In genomic region chr3:149658444-149659172, GRCh38 we compare ENCODE assay signal across 8 cellular contexts. TPM values are rescaled to one million over a fixed set of nuclear protein-coding genes. Genes with fewer than 3 reads are reported as not detected.
DNase-seq lines count a peak whose midpoint lies in the region; ATAC-seq and TF ChIP-seq lines count a peak whose summit lies in the region.

No MANE protein-coding gene starts in this region.

- peak overlapping the region; percentile 73 for H3K27ac Mint-ChIP-seq in activated T-helper 2 cell treated with anti-CD3 and anti-CD28 coated beads, Interferon-gamma antibody, Interleukin-2, Interleukin-4, amounts not matched to agents 10 μg/mL and 5 μg/mL and 100 μg/mL, durations not matched to agents 14 hours and 24 hours and 36 hours
- peak overlapping the region; percentile 98 to 99 (median 99) for H3K27ac Mint-ChIP-seq in nephron

- no peaks in the 10 kb centered on the region for H3K36me3 Mint-ChIP-seq in activated T-helper 2 cell treated with anti-CD3 and anti-CD28 coated beads, Interferon-gamma antibody, Interleukin-2, Interleukin-4, amounts not matched to agents 10 μg/mL and 5 μg/mL and 100 μg/mL, durations not matched to agents 14 hours and 24 hours and 36 hours (ENCODE audit: low read depth)
- H3K36me3 Mint-ChIP-seq in nephron (ENCODE audit: low read depth): peaks cover 21% of the 10 kb centered on the region

- H3K4me3 Mint-ChIP-seq in activated T-helper 2 cell treated with anti-CD3 and anti-CD28 coated beads, Interferon-gamma antibody, Interleukin-2, Interleukin-4, amounts not matched to agents 10 μg/mL and 5 μg/mL and 100 μg/mL, durations not matched to agents 14 hours and 24 hours and 36 hours (ENCODE audit: low read depth): peak overlapping the region; percentile 90
- peak overlapping the region; percentile 96 to 99 (median 99) for H3K4me3 Mint-ChIP-seq in nephron

- TF ChIP-seq CTCF in foreskin fibroblast (IDR thresholded peaks at IDR 0.05; ENCODE audit: low read depth, low read length): no peak
- TF ChIP-seq CTCF in nephron (IDR thresholded peaks at IDR 0.05; ENCODE audit: unreplicated experiment in 3 of 3): no peak
- no peak for TF ChIP-seq CTCF in vagina (IDR thresholded peaks at IDR 0.05)

- H3K27me3 Mint-ChIP-seq in activated T-helper 2 cell treated with anti-CD3 and anti-CD28 coated beads, Interferon-gamma antibody, Interleukin-2, Interleukin-4, amounts not matched to agents 10 μg/mL and 5 μg/mL and 100 μg/mL, durations not matched to agents 14 hours and 24 hours and 36 hours (ENCODE audit: low read depth): peaks cover 39% of the 10 kb centered on the region
- peaks cover 12% of the 10 kb centered on the region for H3K27me3 Mint-ChIP-seq in nephron (ENCODE audit: low read depth)

- peak overlapping the region; percentile 87 to 94 for H3K4me3 ChIP-seq in foreskin fibroblast (ENCODE audit: low read depth in 1 of 2, low read length in 2 of 2)
- peak overlapping the region; percentile 86 to 92 for H3K4me3 ChIP-seq in vagina

- no peaks in the 10 kb centered on the region for H3K9me3 Mint-ChIP-seq in activated T-helper 2 cell treated with anti-CD3 and anti-CD28 coated beads, Interferon-gamma antibody, Interleukin-2, Interleukin-4, amounts not matched to agents 10 μg/mL and 5 μg/mL and 100 μg/mL, durations not matched to agents 14 hours and 24 hours and 36 hours
- no peaks in the 10 kb centered on the region for H3K9me3 Mint-ChIP-seq in nephron

- H3K27ac ChIP-seq in vagina: peak overlapping the region; percentile 99

- H3K9me3 ChIP-seq in vagina: no peaks in the 10 kb centered on the region

- peaks cover 38% of the 10 kb centered on the region for H3K4me1 ChIP-seq in vagina

- ATAC-seq in GM18520 (IDR thresholded peaks at IDR 0.05; ENCODE audit: unreplicated experiment) (peak; percentile 69), HG02970 (IDR thresholded peaks at IDR 0.05; ENCODE audit: low FRiP score, unreplicated experiment) (peak; percentile 67)

- no peaks in the 10 kb centered on the region for H3K36me3 ChIP-seq in vagina

- no peaks in the 10 kb centered on the region for H3K27me3 ChIP-seq in vagina

- DNase-seq in AG20443 (ENCODE audit: low spot score) (peak; percentile 88), NCI-H510A (lab: John Stamatoyannopoulos, UW) (peak; percentile 48), foreskin fibroblast (peak; percentile 75 to 90), vagina (ENCODE audit: extremely low spot score in 2 of 2) (peak in 1 of 2 donors; percentile 90)
- DNase-seq in activated T-helper 2 cell treated with anti-CD3 and anti-CD28 coated beads, Interferon-gamma antibody, Interleukin-2, Interleukin-4, amounts not matched to agents 10 μg/mL and 5 μg/mL and 100 μg/mL, durations not matched to agents 14 hours and 24 hours and 36 hours (ENCODE audit: low spot score): peak; percentile 15

- peaks cover 22% of the 10 kb centered on the region for H3K4me1 Mint-ChIP-seq in activated T-helper 2 cell treated with anti-CD3 and anti-CD28 coated beads, Interferon-gamma antibody, Interleukin-2, Interleukin-4, amounts not matched to agents 10 μg/mL and 5 μg/mL and 100 μg/mL, durations not matched to agents 14 hours and 24 hours and 36 hours (ENCODE audit: low read depth)
- H3K4me1 Mint-ChIP-seq in nephron: peaks cover 66% of the 10 kb centered on the region

- intact Hi-C loops in activated T-helper 2 cell treated with anti-CD3 and anti-CD28 coated beads, Interferon-gamma antibody, Interleukin-2, Interleukin-4, amounts not matched to agents 10 μg/mL and 5 μg/mL and 100 μg/mL, durations not matched to agents 14 hours and 24 hours and 36 hours (cut with micrococcal nuclease): loop anchor here (2.0 to 5.0 kb wide), 4 partner anchors 36 to 94 kb away; partner anchors contain the start of gene COMMD2
- intact Hi-C loops in vagina (cut with DNase I): loop anchor here (5.0 kb wide), 2 partner anchors 81 to 126 kb away; no protein-coding TSS in a partner anchor

- no peak for TF ChIP-seq POLR2A in vagina (IDR thresholded peaks at IDR 0.05)

RNA-seq across cellular contexts. Expression of gene WWTR1, which starts 0.8 kb away (rescaled TPM):
- total RNA-seq in activated T-helper 2 cell treated with anti-CD3 and anti-CD28 coated beads, Interferon-gamma antibody, Interleukin-2, Interleukin-4, amounts not matched to agents 10 μg/mL and 5 μg/mL and 100 μg/mL, durations not matched to agents 14 hours and 24 hours and 36 hours: 2.6 TPM in 2 replicates
- 181 TPM for total RNA-seq in vagina

Comparison
In these comparisons a context has a peak if more than half of its experiments do, and no peak if none do; other contexts are left out.
1. RNA of gene WWTR1, which starts 0.8 kb away (total RNA-seq): 181 TPM in vagina (single experiment); 2.6 TPM in activated T-helper 2 cell treated with anti-CD3 and anti-CD28 coated beads, Interferon-gamma antibody, Interleukin-2, Interleukin-4, amounts not matched to agents 10 μg/mL and 5 μg/mL and 100 μg/mL, durations not matched to agents 14 hours and 24 hours and 36 hours; every median in the first group is over 10 times any median in the second.